ENCODE assay signal across 19 cellular contexts in the genomic region with DNA sequence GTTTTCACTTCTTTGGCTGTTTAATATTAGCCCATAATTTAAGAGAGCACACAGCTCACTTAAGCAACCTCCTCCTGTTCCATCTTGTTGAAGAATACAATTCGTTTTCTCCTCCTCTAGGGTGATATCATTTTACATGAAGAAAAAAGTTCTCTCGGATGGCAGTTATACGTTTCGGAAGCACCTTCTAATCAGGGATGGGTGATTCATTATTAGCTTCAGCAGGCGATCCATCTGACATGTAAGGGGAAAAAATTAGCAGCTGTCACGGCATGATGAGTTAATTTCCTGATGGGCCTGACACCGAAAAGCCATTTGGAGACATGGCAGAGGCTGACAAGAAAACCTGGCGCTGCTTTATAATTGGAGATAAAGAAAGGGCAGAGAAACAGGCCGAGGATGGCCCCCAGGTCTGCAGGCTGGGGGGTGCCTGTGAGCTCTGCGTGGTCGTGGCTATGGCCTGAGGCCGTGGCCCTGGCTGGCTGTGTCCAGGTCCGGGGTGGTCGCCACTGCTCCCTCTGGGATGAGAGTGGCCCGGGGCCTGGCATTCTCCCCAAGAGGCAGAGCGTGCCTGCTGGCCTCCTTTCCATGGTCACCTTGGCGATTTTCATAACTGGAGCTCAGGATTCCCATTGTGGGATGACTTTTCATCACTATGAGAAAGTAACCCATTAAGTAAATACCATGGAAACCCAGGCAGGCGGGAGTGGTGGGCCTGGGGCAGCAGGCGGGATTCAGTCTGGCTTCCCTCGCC.
DNase-seq lines count a peak whose midpoint lies in the region; ATAC-seq and TF ChIP-seq lines count a peak whose summit lies in the region.
"Had no signal": no experiment of that assay in that cellular context is flagged by ENCODE, and none has a peak within 500 bp of the region (broad histone marks: within the 10 kb centered on the region; RNA-seq: fewer than 3 reads in every experiment).

No MANE protein-coding gene starts in this region.

- no peak overlapping the region for H3K4me3 ChIP-seq in hepatocyte
- H3K4me3 ChIP-seq: cardiac muscle cell had no signal

- H3K4me3 Mint-ChIP-seq in T-helper 1 cell treated with Interleukin-12 subunit alpha and Interleukin-12 subunit beta and Interleukin-4 antibody, amounts not matched to agents 30 μg/mL and 1 μg/mL, for 36 hours, result no peak overlapping the region
- H3K4me3 Mint-ChIP-seq in natural killer cell, result peak overlapping the region; percentile 25
- no peak overlapping the region for H3K4me3 Mint-ChIP-seq in activated CD8-positive, alpha-beta T cell treated with anti-CD3 and anti-CD28 coated beads for 36 hours

- no peaks in the 10 kb centered on the region for H3K27me3 ChIP-seq in hepatocyte
- H3K27me3 ChIP-seq: cardiac muscle cell had no signal

- H3K9me3 Mint-ChIP-seq in T-helper 1 cell treated with Interleukin-12 subunit alpha and Interleukin-12 subunit beta and Interleukin-4 antibody, amounts not matched to agents 30 μg/mL and 1 μg/mL, for 36 hours, result no peaks in the 10 kb centered on the region
- H3K9me3 Mint-ChIP-seq in natural killer cell, result no peaks in the 10 kb centered on the region
- peaks cover 6% of the 10 kb centered on the region for H3K9me3 Mint-ChIP-seq in activated CD8-positive, alpha-beta T cell treated with anti-CD3 and anti-CD28 coated beads for 36 hours

- H3K9me2 ChIP-seq in hepatocyte (replicated peaks; ENCODE audit: insufficient read depth), result no peaks in the 10 kb centered on the region

- ATAC-seq in natural killer cell, result no peak
- no peak for ATAC-seq in activated CD8-positive, alpha-beta T cell treated with anti-CD3 and anti-CD28 coated beads for 36 hours
- ATAC-seq: left cardiac atrium had no signal

- H3K36me3 ChIP-seq in hepatocyte (replicated peaks; ENCODE audit: insufficient read depth, low read depth), result no peaks in the 10 kb centered on the region
- H3K36me3 ChIP-seq: cardiac muscle cell had no signal

- WGBS in hepatocyte (ENCODE audit: low lambda C conversion rate, missing lambda C conversion rate), result 95% methylated on average over 20 of the region's 20 CpGs

- H3K27me3 Mint-ChIP-seq in T-helper 1 cell treated with Interleukin-12 subunit alpha and Interleukin-12 subunit beta and Interleukin-4 antibody, amounts not matched to agents 30 μg/mL and 1 μg/mL, for 36 hours (ENCODE audit: low read depth), result no peaks in the 10 kb centered on the region
- no peaks in the 10 kb centered on the region for H3K27me3 Mint-ChIP-seq in natural killer cell (ENCODE audit: low read depth in 2 of 2)
- no peaks in the 10 kb centered on the region for H3K27me3 Mint-ChIP-seq in activated CD8-positive, alpha-beta T cell treated with anti-CD3 and anti-CD28 coated beads for 36 hours
- H3K27me3 Mint-ChIP-seq: IgD-negative memory B cell had no signal

- no peaks in the 10 kb centered on the region for H3K9me3 ChIP-seq in hepatocyte (ENCODE audit: low read depth)

- peak overlapping the region; percentile 100 for H3K27ac Mint-ChIP-seq in T-helper 1 cell treated with Interleukin-12 subunit alpha and Interleukin-12 subunit beta and Interleukin-4 antibody, amounts not matched to agents 30 μg/mL and 1 μg/mL, for 36 hours
- H3K27ac Mint-ChIP-seq in natural killer cell, result peak overlapping the region; percentile 94 to 96
- H3K27ac Mint-ChIP-seq in activated CD8-positive, alpha-beta T cell treated with anti-CD3 and anti-CD28 coated beads for 36 hours, result no peak overlapping the region

- H3K4me1 Mint-ChIP-seq in T-helper 1 cell treated with Interleukin-12 subunit alpha and Interleukin-12 subunit beta and Interleukin-4 antibody, amounts not matched to agents 30 μg/mL and 1 μg/mL, for 36 hours (ENCODE audit: low read depth), result peaks cover 30% of the 10 kb centered on the region
- H3K4me1 Mint-ChIP-seq in natural killer cell, result peaks cover 29% of the 10 kb centered on the region in 2 donors
- H3K4me1 Mint-ChIP-seq in activated CD8-positive, alpha-beta T cell treated with anti-CD3 and anti-CD28 coated beads for 36 hours (ENCODE audit: low read depth), result peaks cover 28% of the 10 kb centered on the region

- no peak overlapping the region for H3K4me2 ChIP-seq in hepatocyte

- no peaks in the 10 kb centered on the region for H3K4me1 ChIP-seq in hepatocyte (ENCODE audit: insufficient read depth)

- no peaks in the 10 kb centered on the region for H4K20me1 ChIP-seq in hepatocyte (ENCODE audit: insufficient read depth, poor library complexity, severe bottlenecking)

- intact Hi-C loops in natural killer cell (cut with micrococcal nuclease), result no loop called here
- intact Hi-C loops in activated CD8-positive, alpha-beta T cell treated with anti-CD3 and anti-CD28 coated beads for 36 hours (cut with micrococcal nuclease), result no loop called here

- peaks cover 6% of the 10 kb centered on the region for H3K36me3 Mint-ChIP-seq in T-helper 1 cell treated with Interleukin-12 subunit alpha and Interleukin-12 subunit beta and Interleukin-4 antibody, amounts not matched to agents 30 μg/mL and 1 μg/mL, for 36 hours (ENCODE audit: low read depth)
- no peaks in the 10 kb centered on the region for H3K36me3 Mint-ChIP-seq in natural killer cell
- H3K36me3 Mint-ChIP-seq in activated CD8-positive, alpha-beta T cell treated with anti-CD3 and anti-CD28 coated beads for 36 hours (ENCODE audit: low read depth), result peaks cover 8% of the 10 kb centered on the region

- TF ChIP-seq CTCF in natural killer cell (IDR thresholded peaks at IDR 0.05) (no peak), hepatocyte (IDR thresholded peaks at IDR 0.05; ENCODE audit: poor library complexity) (no peak)
- TF ChIP-seq CTCF in activated CD8-positive, alpha-beta T cell treated with anti-CD3 and anti-CD28 coated beads for 36 hours (IDR thresholded peaks at IDR 0.05), result no peak

- POLR2A ChIA-PET in activated CD8-positive, alpha-beta T cell treated with anti-CD3 and anti-CD28 coated beads for 36 hours (lab: Charles Lee), result no interaction called here

- H3K79me2 ChIP-seq in hepatocyte, result no peaks in the 10 kb centered on the region

- H3K27ac ChIP-seq in hepatocyte, result no peak overlapping the region
- H3K27ac ChIP-seq: cardiac muscle cell had no signal

- no peak overlapping the region for H2AFZ ChIP-seq in hepatocyte

- DNase-seq in T-helper 1 cell, result no peak
- peak; percentile 5 for DNase-seq in LHCN-M2 (ENCODE audit: low read depth)
- DNase-seq in dermis blood vessel endothelial cell, result peak; percentile 95
- no peak for DNase-seq in natural killer cell
- no peak for DNase-seq in GF-D8 (lab: John Stamatoyannopoulos, UW)
- DNase-seq in activated CD8-positive, alpha-beta T cell treated with anti-CD3 and anti-CD28 coated beads for 36 hours, result no peak
- no peak for DNase-seq in hepatocyte (ENCODE audit: low spot score)
- DNase-seq: activated CD4-positive, CD25-positive, alpha-beta regulatory T cell treated with anti-CD3 and anti-CD28 coated beads, Interleukin-2, amount 50 U/mL, for 72 hours; activated CD8-positive, alpha-beta memory T cell treated with anti-CD3 and anti-CD28 coated beads, Interleukin-2, amount 50 U/mL, for 48 hours; DND-41; effector memory CD4-positive, alpha-beta T cell; H7; left cardiac atrium; NCI-H1930; NCI-H510A; stimulated activated naive CD4-positive, alpha-beta T cell treated with Interleukin-2 at 50 U/mL for 16 hours had no signal

- CTCF ChIA-PET in activated CD8-positive, alpha-beta T cell treated with anti-CD3 and anti-CD28 coated beads for 36 hours (lab: Charles Lee), result no interaction called here

Comparison
In these comparisons a context has a peak if more than half of its experiments do, and no peak if none do; other contexts are left out.
1. DNase-seq: peak in LHCN-M2 (single experiment) and dermis blood vessel endothelial cell (single experiment); none in T-helper 1 cell (0 of 5), natural killer cell (single experiment), GF-D8 (single experiment), activated CD8-positive, alpha-beta T cell treated with anti-CD3 and anti-CD28 coated beads for 36 hours (single experiment) and hepatocyte (single experiment).